ENCODE assay signal across 13 cellular contexts in genomic region chr12:55909513-55909884, GRCh38. TPM values are rescaled to one million over a fixed set of nuclear protein-coding genes. Genes with fewer than 3 reads are reported as not detected.
DNase-seq lines count a peak whose midpoint lies in the region; TF ChIP-seq lines count a peak whose summit lies in the region.
"Had no signal": no experiment of that assay in that cellular context is flagged by ENCODE, and none has a peak within 500 bp of the region (broad histone marks: within the 10 kb centered on the region; RNA-seq: fewer than 3 reads in every experiment).

No MANE protein-coding gene starts in this region.

- no peaks in the 10 kb centered on the region for H3K23me2 ChIP-seq in H9 (ENCODE audit: insufficient read length, low read depth, low read length, poor library complexity, severe bottlenecking)

- TF ChIP-seq POLR2A in sigmoid colon (IDR thresholded peaks at IDR 0.05), result no peak

- peak overlapping the region in 2 of 3 experiments; percentile 14 to 76; a peak in 3 of 7 replicates for H3K27ac Mint-ChIP-seq in H9
- peak overlapping the region; percentile 12 for H3K27ac Mint-ChIP-seq in neural crest cell (ENCODE audit: unreplicated experiment)

- no peak overlapping the region for H4K8ac ChIP-seq in H9 (replicated peaks; ENCODE audit: insufficient read length, low read depth, low read length)

- H3K9me3 Mint-ChIP-seq in H9, result no peaks in the 10 kb centered on the region
- H3K9me3 Mint-ChIP-seq in neural crest cell, result no peaks in the 10 kb centered on the region
- H3K9me3 Mint-ChIP-seq: effector memory CD8-positive, alpha-beta T cell had no signal

- H3K9me3 ChIP-seq in H9 (ENCODE audit: control insufficient read depth, low read depth, low read length) (no peaks in the 10 kb centered on the region), sigmoid colon (no peaks in the 10 kb centered on the region)

- DNase-seq in H9, result no peak
- no peak for DNase-seq in brain microvascular endothelial cell
- DNase-seq in neural crest cell (ENCODE audit: low read depth, low spot score), result no peak
- DNase-seq in NCI-H345 (lab: John Stamatoyannopoulos, UW), result no peak
- DNase-seq in activated effector memory CD4-positive, alpha-beta T cell treated with Interleukin-2 at 50 U/mL for 16 hours, result no peak
- no peak for DNase-seq in sigmoid colon
- DNase-seq: effector memory CD8-positive, alpha-beta T cell; GDM1; NCI-H1694; NCI-H748 treated with DMSO at 0.1 percent for 48 hours; stimulated activated naive CD8-positive, alpha-beta T cell treated with anti-CD3 and anti-CD28 coated beads, Interleukin-15, Interleukin-2, amounts not matched to agents 100 U/mL and 50 U/mL, for 24 hours had no signal

- H3K36me3 Mint-ChIP-seq in H9 (ENCODE audit: insufficient read depth in 1 of 3, low read depth in 3 of 3), result peaks cover 1 to 16% (median 14%) of the 10 kb centered on the region in 3 experiments; a peak in 6 of 7 replicates
- H3K36me3 Mint-ChIP-seq in neural crest cell (ENCODE audit: low read depth), result peaks cover under 1% of the 10 kb centered on the region

- H3K36me3 ChIP-seq in brain microvascular endothelial cell (replicated peaks), result peaks cover 4% of the 10 kb centered on the region
- H3K36me3 ChIP-seq in sigmoid colon, result peaks cover 0 to 14% (median 0%) of the 10 kb centered on the region in 4 donors

- TF ChIP-seq CTCF in H9 (conservative IDR thresholded peaks at IDR 0.05) (no peak), brain microvascular endothelial cell (IDR thresholded peaks at IDR 0.05; ENCODE audit: low read depth, low read length, missing control alignments) (no peak), neural crest cell (conservative IDR thresholded peaks at IDR 0.05) (no peak), sigmoid colon (IDR thresholded peaks at IDR 0.05) (no peak)

- H2BK5ac ChIP-seq in H9 (ENCODE audit: insufficient read length, low read length), result no peak overlapping the region

- H3K4me3 ChIP-seq in brain microvascular endothelial cell (ENCODE audit: low read depth, low read length) (no peak overlapping the region), sigmoid colon (no peak overlapping the region)

- no peak overlapping the region for H3T11ph ChIP-seq in H9 (ENCODE audit: low read length)

- H3K27me3 Mint-ChIP-seq in H9 (ENCODE audit: low read depth), result no peaks in the 10 kb centered on the region
- no peaks in the 10 kb centered on the region for H3K27me3 Mint-ChIP-seq in neural crest cell (ENCODE audit: low read depth)
- H3K27me3 Mint-ChIP-seq: effector memory CD8-positive, alpha-beta T cell had no signal

- intact Hi-C loops in sigmoid colon (cut with DNase I), result no loop called here

- H3K56ac ChIP-seq in H9 (ENCODE audit: insufficient read length, low read depth, low read length), result no peak overlapping the region

- H4K5ac ChIP-seq in H9 (ENCODE audit: insufficient read length, low read depth, low read length), result no peak overlapping the region

- H3K4me3 Mint-ChIP-seq in H9 (no peak overlapping the region; a peak in 1 of 5 replicates), neural crest cell (no peak overlapping the region)
- H3K4me3 Mint-ChIP-seq: CD14-positive monocyte; effector memory CD8-positive, alpha-beta T cell had no signal

- no peak overlapping the region for H3K4ac ChIP-seq in H9 (ENCODE audit: low read depth, low read length)

- H3K4me2 ChIP-seq in H9 (ENCODE audit: insufficient read depth, insufficient read length, low read length), result no peak overlapping the region

- H3K27ac ChIP-seq in H9 (ENCODE audit: insufficient read length, low read depth, low read length) (no peak overlapping the region), brain microvascular endothelial cell (peak overlapping the region; percentile 68), sigmoid colon (peak overlapping the region in 2 of 4 donors; percentile 47 to 56)
- H3K27ac ChIP-seq: parathyroid adenoma had no signal

- H3K18ac ChIP-seq in H9 (ENCODE audit: insufficient read length, low read depth, low read length), result no peak overlapping the region

- no peak overlapping the region for H2AK5ac ChIP-seq in H9 (ENCODE audit: insufficient read length, low read length)

- H3K27me3 ChIP-seq in H9 (ENCODE audit: insufficient read depth, low read length), result no peaks in the 10 kb centered on the region
- no peaks in the 10 kb centered on the region for H3K27me3 ChIP-seq in brain microvascular endothelial cell (replicated peaks)
- no peaks in the 10 kb centered on the region for H3K27me3 ChIP-seq in sigmoid colon

- H4K91ac ChIP-seq in H9 (ENCODE audit: insufficient read length, low read depth, low read length), result no peak overlapping the region

- no peak overlapping the region for H3K9ac ChIP-seq in H9 (ENCODE audit: extremely low read depth, insufficient read length, low read length)
- H3K9ac ChIP-seq: parathyroid adenoma had no signal

- no peaks in the 10 kb centered on the region for H3K4me1 ChIP-seq in H9 (ENCODE audit: insufficient read depth, low read length)
- H3K4me1 ChIP-seq in sigmoid colon, result peaks cover 0 to 14% (median 10%) of the 10 kb centered on the region in 4 donors
- H3K4me1 ChIP-seq: parathyroid adenoma had no signal

- WGBS in H9 (ENCODE audit: extremely low coverage, insufficient read length, low lambda C conversion rate), result no CpG with 5 or more reads among the region's 2 CpGs
- WGBS in sigmoid colon, 2 donors, result 40 to 69% methylated on average over 2 of the region's 2 CpGs

- H3K4me1 Mint-ChIP-seq in H9 (peaks cover 10% of the 10 kb centered on the region in 2 experiments), neural crest cell (peaks cover 13% of the 10 kb centered on the region)

- TF ChIP-seq EP300 in sigmoid colon (IDR thresholded peaks at IDR 0.05), result no peak

- in situ Hi-C loops in brain microvascular endothelial cell (cut with HindIII; ENCODE audit: low pct_ligation_motif_present, low sequenced_read_pairs), result no loop called here

- H2BK15ac ChIP-seq in H9 (ENCODE audit: low read depth, low read length), result no peak overlapping the region

- no peak overlapping the region for H3K23ac ChIP-seq in H9 (ENCODE audit: insufficient read length, low read depth, low read length)

- H3K79me1 ChIP-seq in H9 (ENCODE audit: insufficient read depth, low read depth, low read length, poor library complexity, severe bottlenecking), result peaks cover 8% of the 10 kb centered on the region

- no peak overlapping the region for H2BK120ac ChIP-seq in H9 (ENCODE audit: low read depth, low read length, poor library complexity, severe bottlenecking)

- H3K14ac ChIP-seq in H9 (ENCODE audit: insufficient read depth, low read length), result no peak overlapping the region

- H2AFZ ChIP-seq in H9 (ENCODE audit: low read length), result no peak overlapping the region
- H2AFZ ChIP-seq: parathyroid adenoma had no signal

- no peak overlapping the region for H2BK12ac ChIP-seq in H9 (ENCODE audit: insufficient read length, low read depth, low read length)

- peaks cover 2% of the 10 kb centered on the region; the same call in 1 of the 2 replicates for H3K79me2 ChIP-seq in H9 (ENCODE audit: insufficient read depth, low read length)

- H2BK20ac ChIP-seq in H9 (ENCODE audit: low read depth, low read length, poor library complexity, severe bottlenecking), result no peak overlapping the region

- no peaks in the 10 kb centered on the region for H4K20me1 ChIP-seq in H9 (ENCODE audit: control insufficient read depth, insufficient read depth, insufficient read length)

RNA-seq across cellular contexts. Expression of gene PYM1, which starts 18.2 kb away (rescaled TPM):
- total RNA-seq in H9 (2021) (58.1 and 58.9 TPM in 2 replicates), neural crest cell (54.0 and 56.8 TPM in 2 replicates), sigmoid colon (10 to 100 TPM; 17.5 to 31.7 (median 27.6) TPM)
- polyA plus RNA-seq in sigmoid colon, result 10 to 100 TPM; 59.9 to 93.9 (median 65.5) TPM

RNA-seq across cellular contexts. Expression of gene DGKA, which starts 21.5 kb away (rescaled TPM):
- total RNA-seq in H9 (2021) (24.1 and 25.9 TPM in 2 replicates), neural crest cell (17.1 and 18.8 TPM in 2 replicates), sigmoid colon (10 to 100 TPM; 21.4 to 76.4 (median 49.1) TPM)
- polyA plus RNA-seq in sigmoid colon, result 10 to 100 TPM; 43.0 to 97.8 (median 44.4) TPM

RNA-seq across cellular contexts. Expression of gene PMEL, which starts 56.3 kb away (rescaled TPM):
- total RNA-seq in H9 (2021), result 71.0 and 72.6 TPM in 2 replicates
- 36.9 and 39.9 TPM in 2 replicates for total RNA-seq in neural crest cell
- 1 to 10 TPM in 1 of 4 donors, under 1 TPM in 1, not detected in 2; 0.71 to 1.3 TPM for total RNA-seq in sigmoid colon
- polyA plus RNA-seq in sigmoid colon, result 1 to 10 TPM; 1.2 to 1.8 (median 1.7) TPM

RNA-seq across cellular contexts. Expression of gene CDK2, which starts 57.1 kb away (rescaled TPM):
- total RNA-seq in H9 (2021), result 53.1 and 60.8 TPM in 2 replicates
- 125 TPM in 2 replicates for total RNA-seq in neural crest cell
- 10 to 100 TPM; 11.4 to 27.7 (median 18.8) TPM for total RNA-seq in sigmoid colon
- polyA plus RNA-seq in sigmoid colon, result 10 to 100 TPM in 2 of 3 donors, 1 to 10 TPM in 1; 7.2 to 23.4 (median 11.1) TPM

Comparison
In these comparisons a context has a peak if more than half of its experiments do, and no peak if none do; other contexts are left out.
1. RNA of gene PMEL, which starts 56.3 kb away (total RNA-seq): 71.0 to 72.6 TPM in H9 and 36.9 to 39.9 TPM in neural crest cell; 0.71 to 1.3 TPM in sigmoid colon; every median in the first group is over 10 times any median in the second.